In the genomic region with DNA sequence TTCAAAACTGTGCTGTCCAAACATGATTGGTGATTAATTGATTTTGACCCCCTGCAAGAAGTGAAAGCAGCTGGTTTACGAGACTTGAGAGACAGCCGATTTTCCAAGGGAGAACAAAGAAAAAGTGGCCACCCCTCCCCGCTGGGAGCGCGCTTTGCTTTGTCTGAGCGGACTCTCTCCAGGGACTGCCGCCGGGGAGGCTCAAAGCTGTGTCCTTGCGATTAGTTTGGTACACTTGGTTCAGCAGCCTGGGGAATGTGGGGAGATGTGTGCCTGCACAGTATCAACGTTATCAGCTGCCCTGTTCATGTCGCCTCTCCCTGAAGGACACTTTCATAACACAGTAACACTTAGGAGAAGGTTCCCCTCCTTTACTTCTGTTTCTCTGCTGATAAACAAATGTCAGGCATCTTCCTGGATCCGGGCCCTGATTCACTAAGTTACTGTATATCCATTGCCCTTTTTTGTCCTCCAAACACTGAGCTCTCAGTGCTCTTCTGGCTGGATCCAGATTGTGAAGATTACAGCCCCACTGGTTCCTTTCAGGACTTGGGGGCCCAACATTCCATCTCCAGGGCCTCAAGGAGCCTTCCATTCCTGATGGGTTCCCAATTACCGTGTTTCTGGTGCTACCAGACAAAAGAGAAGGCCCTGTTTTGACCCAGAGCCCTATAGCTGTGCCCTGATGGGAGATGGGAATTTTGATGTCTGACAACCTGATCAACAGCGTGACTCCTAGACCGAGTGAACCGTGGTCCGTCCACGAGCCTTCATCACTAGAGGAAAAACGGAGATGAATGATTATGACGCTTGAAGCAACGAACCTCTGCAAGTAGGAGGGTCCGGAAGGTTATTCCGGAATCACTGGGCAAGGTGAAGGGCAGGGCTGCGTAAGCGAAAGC, we compare ENCODE assay signal across 8 cellular contexts. TPM values are rescaled to one million over a fixed set of nuclear protein-coding genes. Genes with fewer than 3 reads are reported as not detected.
DNase-seq lines count a peak whose midpoint lies in the region; ATAC-seq and FAIRE-seq lines count a peak whose summit lies in the region.

No MANE protein-coding gene starts in this region.

- no peaks in the 10 kb centered on the region for H3K27me3 Mint-ChIP-seq in activated T-helper 17 cell treated with anti-CD3 and anti-CD28 coated beads, Interleukin-2, amount 50 U/mL, for 72 hours

- H3K4me3 Mint-ChIP-seq in activated T-helper 17 cell treated with anti-CD3 and anti-CD28 coated beads, Interleukin-2, amount 50 U/mL, for 72 hours: peak overlapping the region; percentile 84

- H3K36me3 Mint-ChIP-seq in activated T-helper 17 cell treated with anti-CD3 and anti-CD28 coated beads, Interleukin-2, amount 50 U/mL, for 72 hours (ENCODE audit: low read depth): peaks cover 6% of the 10 kb centered on the region

- no peaks in the 10 kb centered on the region for H3K9me3 Mint-ChIP-seq in activated T-helper 17 cell treated with anti-CD3 and anti-CD28 coated beads, Interleukin-2, amount 50 U/mL, for 72 hours

- peak overlapping the region; percentile 71 for H3K27ac Mint-ChIP-seq in activated T-helper 17 cell treated with anti-CD3 and anti-CD28 coated beads, Interleukin-2, amount 50 U/mL, for 72 hours

- intact Hi-C loops in left ventricle myocardium superior (cut with micrococcal nuclease): loop anchor here (5.0 to 10.0 kb wide), 3 partner anchors 46 to 168 kb away; partner anchors contain the start of genes KMT2D, RHEBL1, TUBA1A and TUBA1B
- intact Hi-C loops in posterior cingulate gyrus (cut with DNase I): loop anchor here (1.0 kb wide), 1 partner anchor 102 kb away; the partner anchor contains the start of gene TUBA1B

- ATAC-seq in activated T-helper 17 cell treated with anti-CD3 and anti-CD28 coated beads, Interleukin-2, amount 50 U/mL, for 72 hours (replicated peaks): no peak
- ATAC-seq in left ventricle myocardium superior: peak; percentile 83
- ATAC-seq in GM18498 (IDR thresholded peaks at IDR 0.05; ENCODE audit: unreplicated experiment): no peak

- peaks cover 9% of the 10 kb centered on the region for H3K4me1 Mint-ChIP-seq in activated T-helper 17 cell treated with anti-CD3 and anti-CD28 coated beads, Interleukin-2, amount 50 U/mL, for 72 hours

- DNase-seq in DMS 273 treated with DMSO at 0.1 percent for 48 hours (lab: John Stamatoyannopoulos, UW): peak; percentile 3
- DNase-seq in NCI-H146 (lab: John Stamatoyannopoulos, UW): peak; percentile 90
- DNase-seq in left ventricle myocardium superior: peak; percentile 81
- DNase-seq in posterior cingulate gyrus: peak; percentile 71 to 97 (median 82)
- no peak for DNase-seq in NCI-H226
- DNase-seq in urothelium cell line (ENCODE audit: low spot score): no peak

- no peak for FAIRE-seq in urothelium cell line (lab: Jason Lieb, UNC)

RNA-seq across cellular contexts. Expression of gene TUBA1C, which starts 31.7 kb away (rescaled TPM):
- 100 to 1,000 TPM; 277 to 363 TPM for total RNA-seq in activated T-helper 17 cell treated with anti-CD3 and anti-CD28 coated beads, Interleukin-2, amount 50 U/mL, for 72 hours
- total RNA-seq in left ventricle myocardium superior: 31.4 TPM

RNA-seq across cellular contexts. Expression of gene TUBA1A, which starts 44.3 kb away (rescaled TPM):
- total RNA-seq in activated T-helper 17 cell treated with anti-CD3 and anti-CD28 coated beads, Interleukin-2, amount 50 U/mL, for 72 hours: 10 to 100 TPM; 57.9 to 72.6 TPM
- 69.9 TPM for total RNA-seq in left ventricle myocardium superior

Comparison
In these comparisons a context has a peak if more than half of its experiments do, and no peak if none do; other contexts are left out.
1. DNase-seq: peak in DMS 273 treated with DMSO at 0.1 percent for 48 hours (single experiment), NCI-H146 (single experiment), left ventricle myocardium superior (single experiment) and posterior cingulate gyrus (10 of 10); none in NCI-H226 (single experiment) and urothelium cell line (single experiment).